9 cellular contexts compared by ENCODE assay signal in genomic region chr1:156926175-156926574, GRCh38. TPM values are rescaled to one million over a fixed set of nuclear protein-coding genes. Genes with fewer than 3 reads are reported as not detected.
A peak's percentile ranks its signal among the peaks of the same experiment; 100 is the strongest.
DNase-seq lines count a peak whose midpoint lies in the region; ATAC-seq and TF ChIP-seq lines count a peak whose summit lies in the region.
"Had no signal": no experiment of that assay in that cellular context is flagged by ENCODE, and none has a peak within 500 bp of the region (broad histone marks: within the 10 kb centered on the region; RNA-seq: fewer than 3 reads in every experiment).

No MANE protein-coding gene starts in this region.

- ATAC-seq in SK-N-SH treated with all-trans-retinoic acid at 6 μM for 48 hours = peak; percentile 17
- ATAC-seq in right cardiac atrium = no peak
- no peak for ATAC-seq in GM21786 (IDR thresholded peaks at IDR 0.05; ENCODE audit: unreplicated experiment)
- no peak for ATAC-seq in gastroesophageal sphincter
- no peak for ATAC-seq in GM19467 (IDR thresholded peaks at IDR 0.05; ENCODE audit: unreplicated experiment)

- intact Hi-C loops in right cardiac atrium (cut with DNase I) = loop anchor here in 1 of 4 donors (5.0 kb wide), 1 partner anchor 34 kb away; the partner anchor contains the start of gene PEAR1

- TF ChIP-seq EP300 in gastroesophageal sphincter (IDR thresholded peaks at IDR 0.05) = no peak

- TF ChIP-seq CTCF in gastroesophageal sphincter (IDR thresholded peaks at IDR 0.05) (no peak), GM20000 (IDR thresholded peaks at IDR 0.05; ENCODE audit: extremely low read depth, missing control alignments) (no peak)

- no peaks in the 10 kb centered on the region for H3K4me1 ChIP-seq in right cardiac atrium (ENCODE audit: control insufficient read depth, insufficient read depth, low read length)
- peaks cover 0 to 35% (median 17%) of the 10 kb centered on the region in 3 donors for H3K4me1 ChIP-seq in gastroesophageal sphincter
- H3K4me1 ChIP-seq: parathyroid adenoma had no signal

- no peaks in the 10 kb centered on the region for H3K36me3 ChIP-seq in gastroesophageal sphincter

- peaks cover 2% of the 10 kb centered on the region for H3K27me3 ChIP-seq in right cardiac atrium (ENCODE audit: control insufficient read depth, insufficient read depth)
- peaks cover 90% of the 10 kb centered on the region for H3K27me3 ChIP-seq in gastroesophageal sphincter

- H3K9me3 ChIP-seq in right cardiac atrium (ENCODE audit: control insufficient read depth, low read length) = no peaks in the 10 kb centered on the region
- H3K9me3 ChIP-seq in gastroesophageal sphincter = no peaks in the 10 kb centered on the region

- TF ChIP-seq POLR2A in gastroesophageal sphincter (IDR thresholded peaks at IDR 0.05) = no peak

- no peak overlapping the region for H3K4me3 ChIP-seq in right cardiac atrium (ENCODE audit: low read length)
- no peak overlapping the region for H3K4me3 ChIP-seq in gastroesophageal sphincter

- H3K27ac ChIP-seq in right cardiac atrium (ENCODE audit: low read length) (no peak overlapping the region), gastroesophageal sphincter (no peak overlapping the region)
- H3K27ac ChIP-seq: parathyroid adenoma had no signal

- peak; percentile 48 to 65 for DNase-seq in AML-193 (lab: John Stamatoyannopoulos, UW)
- DNase-seq in HT1080 (ENCODE audit: low read depth) = peak; percentile 94
- DNase-seq in right cardiac atrium = peak; percentile 60 to 83 (median 82)
- DNase-seq in GM20000 (ENCODE audit: low spot score) = no peak

- WGBS in right cardiac atrium = 35% methylated on average over 3 of the region's 3 CpGs
- 38 to 46% methylated on average over 2 to 3 of the region's 3 CpGs for WGBS in gastroesophageal sphincter (ENCODE audit: low coverage in 1 of 2), 2 donors

TF ChIP-seq in SK-N-SH treated with all-trans-retinoic acid at 6 μM for 48 hours, 23 proteins besides CTCF, POLR2A, EP300 and RAD21:
- no peak for TF ChIP-seq ZNF8 (CRISPR knock-in tag; IDR thresholded peaks at IDR 0.05)
- no peak for TF ChIP-seq ZFP3 (CRISPR knock-in tag; IDR thresholded peaks at IDR 0.05)
- no peak for TF ChIP-seq ESRRG (CRISPR knock-in tag; IDR thresholded peaks at IDR 0.05)
- TF ChIP-seq POU6F1 (CRISPR knock-in tag; IDR thresholded peaks at IDR 0.05; ENCODE audit: borderline replicate concordance, low read depth) = no peak
- no peak for TF ChIP-seq PPARA (CRISPR knock-in tag; IDR thresholded peaks at IDR 0.05; ENCODE audit: borderline replicate concordance)
- TF ChIP-seq SNAI2 (CRISPR knock-in tag; IDR thresholded peaks at IDR 0.05) = no peak
- no peak for TF ChIP-seq OSR1 (CRISPR knock-in tag; IDR thresholded peaks at IDR 0.05)
- no peak for TF ChIP-seq CREB5 (CRISPR knock-in tag; IDR thresholded peaks at IDR 0.05; ENCODE audit: low read depth)
- TF ChIP-seq CSRNP3 (CRISPR knock-in tag; IDR thresholded peaks at IDR 0.05) = no peak
- no peak for TF ChIP-seq TSHZ2 (CRISPR knock-in tag; IDR thresholded peaks at IDR 0.05)
- TF ChIP-seq GLIS3 (CRISPR knock-in tag; IDR thresholded peaks at IDR 0.05) = no peak
- TF ChIP-seq BACH2 (CRISPR knock-in tag; IDR thresholded peaks at IDR 0.05; ENCODE audit: borderline replicate concordance) = no peak

RNA-seq across cellular contexts. Expression of gene LRRC71, which starts 5.7 kb away (rescaled TPM):
- total RNA-seq in HT1080 (2014; rRNA removed; shearing (Covaris generic)) = not detected in 2 replicates
- polyA plus RNA-seq in HT1080 (2015; cell fraction: cytosol; rRNA removed) = not detected in 2 replicates
- polyA plus RNA-seq in HT1080 (2015; cell fraction: nucleus; rRNA removed) = not detected in 2 replicates
- total RNA-seq in right cardiac atrium = under 1 TPM in 1 of 4 donors, not detected in 3; 0.31 TPM
- polyA plus RNA-seq in right cardiac atrium = 0.18 TPM
- under 1 TPM in 1 of 4 donors, not detected in 3; 0.40 TPM for total RNA-seq in gastroesophageal sphincter

RNA-seq across cellular contexts. Expression of gene PEAR1, which starts 32.7 kb away (rescaled TPM):
- 4.1 and 5.2 TPM in 2 replicates for total RNA-seq in HT1080 (2014; rRNA removed; shearing (Covaris generic))
- 6.4 and 7.3 TPM in 2 replicates for polyA plus RNA-seq in HT1080 (2015; cell fraction: cytosol; rRNA removed)
- polyA plus RNA-seq in HT1080 (2015; cell fraction: nucleus; rRNA removed) = 48.3 and 49.9 TPM in 2 replicates
- 10 to 100 TPM in 1 of 4 donors, 1 to 10 TPM in 3; 6.6 to 10.3 (median 8.5) TPM for total RNA-seq in right cardiac atrium
- 6.9 TPM for polyA plus RNA-seq in right cardiac atrium
- 10 to 100 TPM in 2 of 4 donors, 1 to 10 TPM in 2; 7.0 to 10.7 (median 9.1) TPM for total RNA-seq in gastroesophageal sphincter
